In genomic region chr14:95452176-95452889, GRCh38 we compare ENCODE assay signal across 1 cellular context.
TF ChIP-seq lines count a peak whose summit lies in the region.

No MANE protein-coding gene starts in this region.

TF ChIP-seq in SK-N-SH treated with all-trans-retinoic acid at 6 μM for 48 hours, 23 proteins besides CTCF, POLR2A, EP300 and RAD21 (continued from another document):
- TF ChIP-seq POU6F1 (CRISPR knock-in tag; IDR thresholded peaks at IDR 0.05; ENCODE audit: borderline replicate concordance, low read depth) (no peak), CSDC2 (CRISPR knock-in tag; IDR thresholded peaks at IDR 0.05) (no peak), TCF4 (CRISPR knock-in tag; IDR thresholded peaks at IDR 0.05; ENCODE audit: borderline replicate concordance) (no peak)
